Comparison of ENCODE assay signal across 12 cellular contexts in the genomic region with DNA sequence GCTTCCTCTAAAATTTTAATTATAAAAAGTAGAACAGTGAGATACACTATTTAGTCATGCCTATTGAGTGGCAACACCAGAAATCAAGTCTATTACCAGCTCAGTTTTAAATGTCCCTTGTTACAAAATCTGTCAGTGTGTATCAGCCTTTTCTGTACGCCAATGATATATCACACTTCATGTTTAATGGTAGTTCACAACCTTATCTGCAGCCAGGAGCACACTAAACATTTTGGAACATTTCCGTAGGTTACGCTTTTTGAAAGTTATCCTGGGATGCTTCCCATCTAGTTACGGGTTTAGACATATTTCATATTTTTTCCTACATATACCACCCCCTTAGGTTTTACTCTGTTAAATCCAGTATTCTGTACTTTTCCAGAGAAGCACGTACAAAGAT. TPM values are rescaled to one million over a fixed set of nuclear protein-coding genes. Genes with fewer than 3 reads are reported as not detected.
DNase-seq lines count a peak whose midpoint lies in the region; ATAC-seq and TF ChIP-seq lines count a peak whose summit lies in the region.
"Had no signal": no experiment of that assay in that cellular context is flagged by ENCODE, and none has a peak within 500 bp of the region (broad histone marks: within the 10 kb centered on the region; RNA-seq: fewer than 3 reads in every experiment).

No MANE protein-coding gene starts in this region.

- no peaks in the 10 kb centered on the region for H3K27me3 Mint-ChIP-seq in activated naive CD4-positive, alpha-beta T cell treated with anti-CD3 and anti-CD28 coated beads for 36 hours (ENCODE audit: low read depth)
- no peaks in the 10 kb centered on the region for H3K27me3 Mint-ChIP-seq in effector memory CD8-positive, alpha-beta T cell

- no peaks in the 10 kb centered on the region for H3K9me3 Mint-ChIP-seq in activated naive CD4-positive, alpha-beta T cell treated with anti-CD3 and anti-CD28 coated beads for 36 hours
- H3K9me3 Mint-ChIP-seq in effector memory CD8-positive, alpha-beta T cell = no peaks in the 10 kb centered on the region

- H3K36me3 Mint-ChIP-seq in activated naive CD4-positive, alpha-beta T cell treated with anti-CD3 and anti-CD28 coated beads for 36 hours (ENCODE audit: low read depth) = peaks cover 95% of the 10 kb centered on the region
- H3K36me3 Mint-ChIP-seq in effector memory CD8-positive, alpha-beta T cell (ENCODE audit: insufficient read depth) = peaks cover 100% of the 10 kb centered on the region

- H2AFZ ChIP-seq in OCI-LY7 (ENCODE audit: low read length) = no peak overlapping the region
- H2AFZ ChIP-seq: parathyroid adenoma had no signal

- H3K27ac Mint-ChIP-seq in activated naive CD4-positive, alpha-beta T cell treated with anti-CD3 and anti-CD28 coated beads for 36 hours = peak overlapping the region; percentile 94
- peak overlapping the region; percentile 95 to 97 for H3K27ac Mint-ChIP-seq in effector memory CD8-positive, alpha-beta T cell

- no peaks in the 10 kb centered on the region for H3K9me2 ChIP-seq in OCI-LY7 (ENCODE audit: insufficient read depth, low read length)

- H4K20me1 ChIP-seq in OCI-LY7 (ENCODE audit: insufficient read depth, low read length) = peaks cover 87% of the 10 kb centered on the region

- no peak for DNase-seq in activated naive CD4-positive, alpha-beta T cell treated with anti-CD3 and anti-CD28 coated beads for 36 hours
- DNase-seq in activated naive CD4-positive, alpha-beta T cell treated with Interleukin-2 at 50 U/mL for 16 hours = no peak
- DNase-seq in OCI-LY7 (ENCODE audit: low spot score) (no peak), NCI-H2196 treated with DMSO at 0.1 percent for 48 hours (lab: John Stamatoyannopoulos, UW; ENCODE audit: unreplicated experiment) (no peak)
- DNase-seq in effector memory CD8-positive, alpha-beta T cell = no peak
- DNase-seq: erythroblast, NCI-H146 had no signal

- H3K27ac ChIP-seq in OCI-LY7 (ENCODE audit: low read depth, low read length, poor library complexity, severe bottlenecking) = no peak overlapping the region
- H3K27ac ChIP-seq: parathyroid adenoma, VCaP had no signal

- H3K4me1 Mint-ChIP-seq in activated naive CD4-positive, alpha-beta T cell treated with anti-CD3 and anti-CD28 coated beads for 36 hours (ENCODE audit: low read depth) = peaks cover 66% of the 10 kb centered on the region
- H3K4me1 Mint-ChIP-seq in effector memory CD8-positive, alpha-beta T cell (ENCODE audit: low read depth in 2 of 2) = peaks cover 58 to 80% of the 10 kb centered on the region in 2 donors

- intact Hi-C loops in activated naive CD4-positive, alpha-beta T cell treated with anti-CD3 and anti-CD28 coated beads for 36 hours (cut with micrococcal nuclease) = no loop called here
- intact Hi-C loops in OCI-LY7 (cut with micrococcal nuclease; ENCODE audit: unreplicated experiment) = no loop called here

- H3K4me2 ChIP-seq in OCI-LY7 (ENCODE audit: low read length) (peak overlapping the region; percentile 93), skeletal muscle satellite cell (ENCODE audit: low read length) (peak overlapping the region; percentile 83)

- POLR2A ChIA-PET in OCI-LY7 (lab: Charles Lee) = interaction anchor here (0.6 to 1.0 kb wide), 3 partner anchors 17 to 85 kb away, joined by 4 to 6 read pairs (median 4); a partner anchor contains a TSS

- H3K4me3 ChIP-seq in OCI-LY7 (ENCODE audit: low read depth, low read length, poor library complexity, severe bottlenecking) (peak overlapping the region; percentile 10), skeletal muscle satellite cell (ENCODE audit: low read length) (no peak overlapping the region)

- ATAC-seq in effector memory CD8-positive, alpha-beta T cell (replicated peaks) = no peak
- no peak for ATAC-seq in GM21360 (IDR thresholded peaks at IDR 0.05; ENCODE audit: unreplicated experiment)
- no peak for ATAC-seq in HG02852 (IDR thresholded peaks at IDR 0.05; ENCODE audit: unreplicated experiment)

- H3K9ac ChIP-seq in skeletal muscle satellite cell (ENCODE audit: low read depth, low read length) = no peak overlapping the region
- H3K9ac ChIP-seq: parathyroid adenoma had no signal

- no peak for TF ChIP-seq CTCF in OCI-LY7 (conservative IDR thresholded peaks at IDR 0.05; ENCODE audit: low read length)

- CTCF ChIA-PET in activated naive CD4-positive, alpha-beta T cell treated with anti-CD3 and anti-CD28 coated beads for 36 hours (lab: Charles Lee) = interaction anchor here (1.1 to 4.3 kb wide), 4 partner anchors 7 to 105 kb away, joined by 3 to 27 read pairs (median 4); a partner anchor contains a TSS
- CTCF ChIA-PET in OCI-LY7 (lab: Charles Lee; ENCODE audit: unreplicated experiment) = no interaction called here

- H3K79me2 ChIP-seq in OCI-LY7 (ENCODE audit: insufficient read depth, low read depth, low read length) = peaks cover 99% of the 10 kb centered on the region

- peak overlapping the region; percentile 100 for H3K4me3 Mint-ChIP-seq in activated naive CD4-positive, alpha-beta T cell treated with anti-CD3 and anti-CD28 coated beads for 36 hours
- peak overlapping the region; percentile 99 to 100 for H3K4me3 Mint-ChIP-seq in effector memory CD8-positive, alpha-beta T cell

- H3K9me3 ChIP-seq in OCI-LY7 (ENCODE audit: low read length) (no peaks in the 10 kb centered on the region), skeletal muscle satellite cell (replicated peaks; ENCODE audit: low read length) (no peaks in the 10 kb centered on the region)

- H3K4me1 ChIP-seq in OCI-LY7 (ENCODE audit: insufficient read depth, low read length, poor library complexity, severe bottlenecking) (peaks cover 54% of the 10 kb centered on the region), skeletal muscle satellite cell (ENCODE audit: control insufficient read depth, insufficient read depth, low read length) (peaks cover 29% of the 10 kb centered on the region)

- BruUV-seq in OCI-LY7 (replicated peaks; lab: Mats Ljungman, UMichigan) = no TSS peak

- H3K36me3 ChIP-seq in OCI-LY7 (ENCODE audit: insufficient read depth, low read length) (peaks cover 100% of the 10 kb centered on the region), skeletal muscle satellite cell (ENCODE audit: insufficient read depth, low read length) (peaks cover 94% of the 10 kb centered on the region)

- no peaks in the 10 kb centered on the region for H3K27me3 ChIP-seq in skeletal muscle satellite cell (ENCODE audit: control insufficient read depth, insufficient read depth, low read length)

RNA-seq across cellular contexts. Expression of a gene that starts 5.4 kb away (rescaled TPM):
- 100 to 1,000 TPM; 925 to 950 TPM for total RNA-seq in activated naive CD4-positive, alpha-beta T cell treated with anti-CD3 and anti-CD28 coated beads for 36 hours
- total RNA-seq in OCI-LY7 (2014; rRNA removed; shearing (Covaris generic)) = 258 and 406 TPM in 2 replicates
- total RNA-seq in OCI-LY7 (2022) = 1,014 and 1,090 TPM in 2 replicates
- total RNA-seq in skeletal muscle satellite cell (2012; rRNA removed) = 91.5 and 101 TPM in 2 replicates

RNA-seq across cellular contexts. Expression of a gene that starts 6.4 kb away (rescaled TPM):
- total RNA-seq in activated naive CD4-positive, alpha-beta T cell treated with anti-CD3 and anti-CD28 coated beads for 36 hours = 100 to 1,000 TPM; 260 to 273 TPM
- 252 and 259 TPM in 2 replicates for total RNA-seq in OCI-LY7 (2014; rRNA removed; shearing (Covaris generic))
- 350 and 364 TPM in 2 replicates for total RNA-seq in OCI-LY7 (2022)
- 134 and 139 TPM in 2 replicates for total RNA-seq in skeletal muscle satellite cell (2012; rRNA removed)

RNA-seq across cellular contexts. Expression of a gene that starts 43.2 kb away (rescaled TPM):
- 10 to 100 TPM; 12.5 to 12.9 TPM for total RNA-seq in activated naive CD4-positive, alpha-beta T cell treated with anti-CD3 and anti-CD28 coated beads for 36 hours
- 10.7 and 13.3 TPM in 2 replicates for total RNA-seq in OCI-LY7 (2014; rRNA removed; shearing (Covaris generic))
- total RNA-seq in OCI-LY7 (2022) = 12.3 and 12.6 TPM in 2 replicates
- total RNA-seq in skeletal muscle satellite cell (2012; rRNA removed) = 0.25 and 0.44 TPM in 2 replicates
